Comparison of ENCODE assay signal across 24 cellular contexts in the genomic region with DNA sequence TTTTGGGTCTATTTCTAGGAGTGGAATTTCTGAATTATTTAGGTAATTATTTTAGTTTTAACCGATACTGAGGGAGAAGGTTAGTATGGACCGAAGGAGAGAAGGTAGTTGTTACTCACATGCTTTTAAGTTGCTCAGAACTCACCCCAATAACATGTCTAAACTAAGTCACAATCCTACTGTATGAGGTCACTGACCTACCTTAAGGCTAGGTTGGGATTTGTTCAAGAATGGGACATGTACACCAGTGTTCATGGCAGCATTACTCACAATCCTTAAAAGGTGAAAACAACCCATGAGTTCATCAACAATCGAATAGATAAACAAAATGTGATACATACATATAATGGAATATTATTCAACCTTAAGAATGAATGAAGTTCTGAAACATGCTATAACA.
A peak's percentile ranks its signal among the peaks of the same experiment; 100 is the strongest.
DNase-seq lines count a peak whose midpoint lies in the region; ATAC-seq and TF ChIP-seq lines count a peak whose summit lies in the region.
"Had no signal": no experiment of that assay in that cellular context is flagged by ENCODE, and none has a peak within 500 bp of the region (broad histone marks: within the 10 kb centered on the region; RNA-seq: fewer than 3 reads in every experiment).

No MANE protein-coding gene starts in this region.

- H3K4me3 Mint-ChIP-seq in activated T-cell treated with anti-CD3 and anti-CD28 coated beads, Interleukin-2, amount 50 U/mL, for 72 hours, result no peak overlapping the region
- no peak overlapping the region for H3K4me3 Mint-ChIP-seq in activated T-cell treated with anti-CD3 and anti-CD28 coated beads, Interleukin-2, amount 50 U/mL, for 24 hours
- H3K4me3 Mint-ChIP-seq: GM23338, H9 had no signal

- H3K36me3 Mint-ChIP-seq in activated T-cell treated with anti-CD3 and anti-CD28 coated beads, Interleukin-2, amount 50 U/mL, for 72 hours (ENCODE audit: insufficient read depth in 2 of 2), result peaks cover 15 to 38% of the 10 kb centered on the region in 2 donors
- H3K36me3 Mint-ChIP-seq in activated T-cell treated with anti-CD3 and anti-CD28 coated beads, Interleukin-2, amount 50 U/mL, for 24 hours (ENCODE audit: low read depth), result peaks cover 2% of the 10 kb centered on the region

- intact Hi-C loops in lower leg skin (cut with DNase I; ENCODE audit: low total_unique reads), result no loop called here

- H3K27me3 Mint-ChIP-seq in activated T-cell treated with anti-CD3 and anti-CD28 coated beads, Interleukin-2, amount 50 U/mL, for 72 hours (ENCODE audit: low read depth), result peaks cover 47% of the 10 kb centered on the region
- H3K27me3 Mint-ChIP-seq in activated T-cell treated with anti-CD3 and anti-CD28 coated beads, Interleukin-2, amount 50 U/mL, for 24 hours, result peaks cover 46% of the 10 kb centered on the region

- TF ChIP-seq POLR2A in lower leg skin (IDR thresholded peaks at IDR 0.05), result no peak

- DNase-seq in activated T-cell treated with anti-CD3 and anti-CD28 coated beads, Interleukin-2, amount 50 U/mL, for 72 hours, result no peak
- DNase-seq in activated T-cell treated with anti-CD3 and anti-CD28 coated beads, Interleukin-2, amount 50 U/mL, for 24 hours, result no peak
- DNase-seq in RWPE2 (ENCODE audit: low spot score), result no peak
- DNase-seq in epithelial cell of prostate (ENCODE audit: low read depth, low spot score), result peak; percentile 79
- DNase-seq in GM03348 (ENCODE audit: low spot score), result no peak
- DNase-seq in stimulated activated CD4-positive, alpha-beta T cell treated with anti-CD3 and anti-CD28 coated beads, Interleukin-2, amount 100 ng/mL, for 24 hours, result no peak
- DNase-seq in lower leg skin (ENCODE audit: low spot score in 2 of 2), result no peak
- DNase-seq: ACHN; BE2C; Calu3; DMS79 treated with DMSO at 0.1 percent for 48 hours; GF-D8; H9; KBM-7; MG63; NCI-H2029; NCI-H446 treated with DMSO at 0.1 percent for 48 hours; NCI-H526; NCI-H82; NK-92 treated with Interleukin-12 subunit alpha and Interleukin-12 subunit beta, amount 100 ng/mL, for 24 hours; PC-3; Right ventricle myocardium superior had no signal

- peaks cover 8 to 14% of the 10 kb centered on the region in 2 donors for H3K9me3 Mint-ChIP-seq in activated T-cell treated with anti-CD3 and anti-CD28 coated beads, Interleukin-2, amount 50 U/mL, for 72 hours
- peaks cover 5% of the 10 kb centered on the region for H3K9me3 Mint-ChIP-seq in activated T-cell treated with anti-CD3 and anti-CD28 coated beads, Interleukin-2, amount 50 U/mL, for 24 hours
- H3K9me3 Mint-ChIP-seq: GM23338 had no signal

- H3K4me1 Mint-ChIP-seq in activated T-cell treated with anti-CD3 and anti-CD28 coated beads, Interleukin-2, amount 50 U/mL, for 72 hours (ENCODE audit: low read depth), result peaks cover 53% of the 10 kb centered on the region
- H3K4me1 Mint-ChIP-seq in activated T-cell treated with anti-CD3 and anti-CD28 coated beads, Interleukin-2, amount 50 U/mL, for 24 hours (ENCODE audit: low read depth), result peaks cover 52% of the 10 kb centered on the region
- H3K4me1 Mint-ChIP-seq: GM23338, H9 had no signal

- TF ChIP-seq CTCF in RWPE2 (IDR thresholded peaks at IDR 0.05; ENCODE audit: poor library complexity, severe bottlenecking) (no peak), lower leg skin (IDR thresholded peaks at IDR 0.05) (no peak)

- H3K4me1 ChIP-seq in RWPE2 (ENCODE audit: insufficient read depth, poor library complexity, severe bottlenecking), result peaks cover 24% of the 10 kb centered on the region
- H3K4me1 ChIP-seq: BE2C had no signal

- H3K27ac ChIP-seq in RWPE2 (ENCODE audit: poor library complexity, severe bottlenecking), result peak overlapping the region; percentile 49
- H3K27ac ChIP-seq in epithelial cell of prostate, result peak overlapping the region; percentile 83
- H3K27ac ChIP-seq: 22Rv1 had no signal

- no peaks in the 10 kb centered on the region for H3K9me3 ChIP-seq in RWPE2 (ENCODE audit: severe bottlenecking)
- H3K9me3 ChIP-seq: BE2C, MG63 had no signal

- H3K27ac Mint-ChIP-seq in activated T-cell treated with anti-CD3 and anti-CD28 coated beads, Interleukin-2, amount 50 U/mL, for 72 hours, result peak overlapping the region; percentile 48
- no peak overlapping the region for H3K27ac Mint-ChIP-seq in activated T-cell treated with anti-CD3 and anti-CD28 coated beads, Interleukin-2, amount 50 U/mL, for 24 hours
- H3K27ac Mint-ChIP-seq: GM23338, H9 had no signal

- no peak for ATAC-seq in activated T-cell treated with anti-CD3 and anti-CD28 coated beads, Interleukin-2, amount 50 U/mL, for 72 hours (replicated peaks in 1 of 2)
- peak; percentile 83 for ATAC-seq in RWPE2 (ENCODE audit: low read depth)
- ATAC-seq: GM23338, PC-3 had no signal

- H3K4me3 ChIP-seq in RWPE2 (ENCODE audit: severe bottlenecking), result no peak overlapping the region
- H3K4me3 ChIP-seq in lower leg skin (ENCODE audit: low read depth, poor library complexity, severe bottlenecking), result no peak overlapping the region
- H3K4me3 ChIP-seq: GM23338, MG63 had no signal

- 65 to 70% methylated on average over 3 of the region's 3 CpGs for WGBS in lower leg skin, 2 donors

- no peaks in the 10 kb centered on the region for H3K27me3 ChIP-seq in RWPE2 (ENCODE audit: insufficient read depth, poor library complexity, severe bottlenecking)
- H3K27me3 ChIP-seq: BE2C, MG63 had no signal

- no peaks in the 10 kb centered on the region for H3K36me3 ChIP-seq in RWPE2 (ENCODE audit: low read depth)
- H3K36me3 ChIP-seq: BE2C, MG63 had no signal
